ENCODE assay signal across 26 cellular contexts in genomic region chr10:58371473-58371872, GRCh38.
"Had no signal": no experiment of that assay in that cellular context is flagged by ENCODE, and none has a peak within 500 bp of the region (broad histone marks: within the 10 kb centered on the region; RNA-seq: fewer than 3 reads in every experiment).

No MANE protein-coding gene starts in this region.

- DNase-seq: islet precursor cell; left ventricle myocardium inferior; naive thymus-derived CD8-positive, alpha-beta T cell; nephron progenitor cell; occipital lobe; retina; right cardiac atrium; stimulated activated CD4-positive, alpha-beta T cell treated with anti-CD3 and anti-CD28 coated beads, Interleukin-12 subunit alpha, Interleukin-12 subunit beta, amount 100 ng/mL, for 4 hours; stimulated activated CD4-positive, alpha-beta T cell treated with anti-CD3 and anti-CD28 coated beads, Interleukin-15, amount 100 ng/mL, for 24 hours; stimulated activated CD4-positive, alpha-beta T cell treated with anti-CD3 and anti-CD28 coated beads, Interleukin-2, amount 100 ng/mL, for 24 hours; stimulated activated CD4-positive, alpha-beta T cell treated with anti-CD3 and anti-CD28 coated beads, Interleukin-4, amount 100 ng/mL, for 1 hour; stimulated activated naive B cell treated with anti-CD40 and anti-IgM and Interleukin-4, amounts not matched to agents 10 μg/mL and 1 μg/mL and 100 μg/mL, for 72 hours; stimulated activated naive CD8-positive, alpha-beta T cell treated with anti-CD3 and anti-CD28 coated beads, Interleukin-15, Interleukin-2, amounts not matched to agents 100 U/mL and 50 U/mL, for 24 hours; stomach; tibial artery; trophoblast cell; uterus had no signal

- ATAC-seq: naive thymus-derived CD8-positive, alpha-beta T cell; right cardiac atrium; sciatic nerve; stimulated activated naive B cell treated with anti-CD40 and anti-IgM and Interleukin-4, amounts not matched to agents 10 μg/mL and 1 μg/mL and 100 μg/mL, for 72 hours; stimulated activated naive CD8-positive, alpha-beta T cell treated with anti-CD3 and anti-CD28 coated beads, Interleukin-15, Interleukin-2, amounts not matched to agents 100 U/mL and 50 U/mL, for 24 hours had no signal

- H3K27ac ChIP-seq: hepatocyte, left ventricle myocardium inferior, neural progenitor cell, neutrophil, parathyroid adenoma, skin epidermis, stomach, suprapubic skin, thoracic aorta, tibial artery, uterus had no signal

- H3K4me3 ChIP-seq: hepatocyte, left ventricle myocardium inferior, lung, neural progenitor cell, skin epidermis, stomach, suprapubic skin, thoracic aorta, tibial artery, uterus had no signal

- H3K36me3 ChIP-seq: tibial artery, uterus had no signal

- H3K4me2 ChIP-seq: hepatocyte, neural progenitor cell had no signal

- H3K4me1 ChIP-seq: neural progenitor cell, parathyroid adenoma, suprapubic skin, tibial artery had no signal

- H2AFZ ChIP-seq: hepatocyte, neural progenitor cell, parathyroid adenoma had no signal

- H3K27me3 ChIP-seq: hepatocyte, neural progenitor cell, neutrophil, stomach, suprapubic skin, tibial artery, uterus had no signal

- H3K9ac ChIP-seq: neural progenitor cell, parathyroid adenoma had no signal

- H3K79me2 ChIP-seq: hepatocyte, parathyroid adenoma had no signal

- H3K9me3 ChIP-seq: left ventricle myocardium inferior, neutrophil, stomach, suprapubic skin, thoracic aorta, tibial artery, uterus had no signal
